In genomic region chr2:101337877-101338276, GRCh38 we compare ENCODE assay signal across 27 cellular contexts. TPM values are rescaled to one million over a fixed set of nuclear protein-coding genes. Genes with fewer than 3 reads are reported as not detected.
DNase-seq lines count a peak whose midpoint lies in the region; ATAC-seq, FAIRE-seq and TF ChIP-seq lines count a peak whose summit lies in the region.
"Had no signal": no experiment of that assay in that cellular context is flagged by ENCODE, and none has a peak within 500 bp of the region (broad histone marks: within the 10 kb centered on the region; RNA-seq: fewer than 3 reads in every experiment).

No MANE protein-coding gene starts in this region.

- H3K27me3 ChIP-seq in Caco-2 (replicated peaks; ENCODE audit: control insufficient read depth, insufficient read depth, low read length) (no peaks in the 10 kb centered on the region), PC-9 (ENCODE audit: insufficient read depth, low read depth) (no peaks in the 10 kb centered on the region), endothelial cell of umbilical vein (ENCODE audit: control insufficient read depth in 2 of 2, insufficient read depth in 2 of 2, low read length in 2 of 2) (no peaks in the 10 kb centered on the region), mesenchymal stem cell (ENCODE audit: control insufficient read depth in 1 of 2, insufficient read depth in 1 of 2, low read length in 2 of 2) (no peaks in the 10 kb centered on the region)
- H3K27me3 ChIP-seq: brain microvascular endothelial cell, gastrocnemius medialis, thyroid gland had no signal

- no peak overlapping the region for H2BK15ac ChIP-seq in mesenchymal stem cell (ENCODE audit: low read depth, poor library complexity, severe bottlenecking)

- peaks cover 49% of the 10 kb centered on the region for H3K4me1 Mint-ChIP-seq in Caco-2 (ENCODE audit: low read depth, unreplicated experiment)
- H3K4me1 Mint-ChIP-seq in activated CD4-positive, alpha-beta T cell treated with anti-CD3 and anti-CD28 coated beads for 36 hours: peaks cover 31% of the 10 kb centered on the region
- peaks cover 24% of the 10 kb centered on the region for H3K4me1 Mint-ChIP-seq in activated T-cell treated with anti-CD3 and anti-CD28 coated beads, Interleukin-2, amount 50 U/mL, for 72 hours (ENCODE audit: low read depth)

- peak overlapping the region; percentile 59 for H3K4me2 ChIP-seq in PC-9
- H3K4me2 ChIP-seq in endothelial cell of umbilical vein (ENCODE audit: insufficient read depth, low read length): peak overlapping the region; percentile 67
- no peak overlapping the region for H3K4me2 ChIP-seq in mesenchymal stem cell (ENCODE audit: low read length, poor library complexity, severe bottlenecking)

- no peak overlapping the region for H3K4ac ChIP-seq in mesenchymal stem cell (ENCODE audit: low read depth in 1 of 2, low read length in 2 of 2)

- no peak overlapping the region for H3K18ac ChIP-seq in mesenchymal stem cell (ENCODE audit: low read depth in 1 of 2, low read length in 2 of 2)

- H3K79me2 ChIP-seq in PC-9 (ENCODE audit: low read depth) (no peaks in the 10 kb centered on the region), endothelial cell of umbilical vein (ENCODE audit: control insufficient read depth, insufficient read depth, low read length) (no peaks in the 10 kb centered on the region)

- POLR2A ChIA-PET in Caco-2 (lab: Charles Lee) (interaction anchor here (1.3 kb wide), 1 partner anchor 50 kb away, joined by 7 read pairs; no protein-coding TSS in a partner anchor), PC-9 (lab: Charles Lee; ENCODE audit: unreplicated experiment) (interaction anchor here (0.6 kb wide), 1 partner anchor 49 kb away, joined by 5 read pairs; the partner anchor contains the start of gene CREG2), endothelial cell of umbilical vein (lab: Charles Lee) (no interaction called here)
- POLR2A ChIA-PET in activated CD4-positive, alpha-beta T cell treated with anti-CD3 and anti-CD28 coated beads for 36 hours (lab: Charles Lee): no interaction called here

- peak overlapping the region; percentile 11; the same call in 1 of the 2 replicates for H2AFZ ChIP-seq in PC-9
- H2AFZ ChIP-seq in endothelial cell of umbilical vein (ENCODE audit: low read depth, low read length): peak overlapping the region; percentile 65
- H2AFZ ChIP-seq in mesenchymal stem cell (ENCODE audit: low read depth, low read length): no peak overlapping the region

- no peak for ATAC-seq in activated CD4-positive, alpha-beta T cell treated with anti-CD3 and anti-CD28 coated beads for 36 hours
- no peak for ATAC-seq in activated T-cell treated with anti-CD3 and anti-CD28 coated beads, Interleukin-2, amount 50 U/mL, for 72 hours (replicated peaks in 1 of 2)
- ATAC-seq: gastrocnemius medialis; HepG2; Right ventricle myocardium inferior; stimulated activated naive CD8-positive, alpha-beta T cell treated with anti-CD3 and anti-CD28 coated beads, Interleukin-15, Interleukin-2, amounts not matched to agents 100 U/mL and 50 U/mL, for 24 hours; T-cell had no signal

- H3K36me3 ChIP-seq in Caco-2 (ENCODE audit: control insufficient read depth, insufficient read depth, low read length): no peaks in the 10 kb centered on the region
- H3K36me3 ChIP-seq in PC-9 (ENCODE audit: low read depth): no peaks in the 10 kb centered on the region
- H3K36me3 ChIP-seq in endothelial cell of umbilical vein (ENCODE audit: control insufficient read depth in 2 of 2, extremely low read depth in 1 of 2, insufficient read depth in 2 of 2, low read length in 2 of 2): no peaks in the 10 kb centered on the region
- no peaks in the 10 kb centered on the region for H3K36me3 ChIP-seq in mesenchymal stem cell (ENCODE audit: control insufficient read depth in 1 of 2, insufficient read depth in 2 of 2, low read depth in 1 of 2, low read length in 2 of 2)
- H3K36me3 ChIP-seq: brain microvascular endothelial cell, gastrocnemius medialis, thyroid gland had no signal

- dilution Hi-C loops in endothelial cell of umbilical vein (cut with MboI; ENCODE audit: extremely low pct_ligation_motif_present, low sequenced_read_pairs): no loop called here

- H3K9me2 ChIP-seq in PC-9 (ENCODE audit: insufficient read depth): no peaks in the 10 kb centered on the region

- no peaks in the 10 kb centered on the region for H3K79me1 ChIP-seq in mesenchymal stem cell (replicated peaks; ENCODE audit: low read length, poor library complexity, severe bottlenecking)

- H4K8ac ChIP-seq in mesenchymal stem cell (ENCODE audit: low read length): no peak overlapping the region

- no peak overlapping the region for H2BK120ac ChIP-seq in mesenchymal stem cell (ENCODE audit: low read depth, low read length)

- FAIRE-seq in endothelial cell of umbilical vein (lab: Jason Lieb, UNC): peak; percentile 74
- FAIRE-seq: HepG2 had no signal

- H3K27me3 Mint-ChIP-seq in Caco-2 (ENCODE audit: insufficient read depth, unreplicated experiment): no peaks in the 10 kb centered on the region
- H3K27me3 Mint-ChIP-seq in activated CD4-positive, alpha-beta T cell treated with anti-CD3 and anti-CD28 coated beads for 36 hours: no peaks in the 10 kb centered on the region
- H3K27me3 Mint-ChIP-seq in activated T-cell treated with anti-CD3 and anti-CD28 coated beads, Interleukin-2, amount 50 U/mL, for 72 hours (ENCODE audit: low read depth): no peaks in the 10 kb centered on the region
- H3K27me3 Mint-ChIP-seq: activated CD4-positive, alpha-beta T cell treated with anti-CD3 and anti-CD28 coated beads, Interleukin-2, amount 10 ng/mL, durations not matched to agents 7 days and 5 days; activated naive CD8-positive, alpha-beta T cell treated with anti-CD3 and anti-CD28 coated beads, Interleukin-2, amount 10 ng/mL, durations not matched to agents 7 days and 5 days; CD8-positive, alpha-beta memory T cell; progenitor cell of endocrine pancreas; T-cell had no signal

- no peaks in the 10 kb centered on the region for H3K9me1 ChIP-seq in endothelial cell of umbilical vein (replicated peaks; ENCODE audit: control insufficient read depth, extremely low read depth, insufficient read depth, low read length)

- no peaks in the 10 kb centered on the region for H3K9me3 ChIP-seq in Caco-2
- H3K9me3 ChIP-seq in PC-9 (ENCODE audit: insufficient read depth, low read depth): no peaks in the 10 kb centered on the region
- H3K9me3 ChIP-seq in endothelial cell of umbilical vein (replicated peaks; ENCODE audit: control insufficient read depth, insufficient read depth, low read length): no peaks in the 10 kb centered on the region
- H3K9me3 ChIP-seq in mesenchymal stem cell (ENCODE audit: control insufficient read depth, low read length): no peaks in the 10 kb centered on the region
- H3K9me3 ChIP-seq: gastrocnemius medialis, thyroid gland had no signal

- BruUV-seq in Caco-2 (replicated peaks; lab: Mats Ljungman, UMichigan) (no TSS peak), PC-9 (replicated peaks; lab: Mats Ljungman, UMichigan) (no TSS peak), endothelial cell of umbilical vein (replicated peaks; lab: Mats Ljungman, UMichigan) (no TSS peak)

- peaks cover 10% of the 10 kb centered on the region for H3K9me3 Mint-ChIP-seq in Caco-2 (ENCODE audit: unreplicated experiment)
- H3K9me3 Mint-ChIP-seq in activated CD4-positive, alpha-beta T cell treated with anti-CD3 and anti-CD28 coated beads for 36 hours (ENCODE audit: low read depth): no peaks in the 10 kb centered on the region
- no peaks in the 10 kb centered on the region for H3K9me3 Mint-ChIP-seq in activated T-cell treated with anti-CD3 and anti-CD28 coated beads, Interleukin-2, amount 50 U/mL, for 72 hours
- H3K9me3 Mint-ChIP-seq: activated CD4-positive, alpha-beta T cell treated with anti-CD3 and anti-CD28 coated beads, Interleukin-2, amount 10 ng/mL, durations not matched to agents 7 days and 5 days; activated naive CD8-positive, alpha-beta T cell treated with anti-CD3 and anti-CD28 coated beads, Interleukin-2, amount 10 ng/mL, durations not matched to agents 7 days and 5 days; CD8-positive, alpha-beta memory T cell; T-cell had no signal

- H3K4me3 Mint-ChIP-seq in Caco-2 (ENCODE audit: unreplicated experiment): no peak overlapping the region
- H3K4me3 Mint-ChIP-seq in activated CD4-positive, alpha-beta T cell treated with anti-CD3 and anti-CD28 coated beads for 36 hours: no peak overlapping the region
- H3K4me3 Mint-ChIP-seq in activated T-cell treated with anti-CD3 and anti-CD28 coated beads, Interleukin-2, amount 50 U/mL, for 72 hours: no peak overlapping the region
- H3K4me3 Mint-ChIP-seq: activated CD4-positive, alpha-beta T cell treated with anti-CD3 and anti-CD28 coated beads, Interleukin-2, amount 10 ng/mL, durations not matched to agents 7 days and 5 days; activated naive CD8-positive, alpha-beta T cell treated with anti-CD3 and anti-CD28 coated beads, Interleukin-2, amount 10 ng/mL, durations not matched to agents 7 days and 5 days; CD8-positive, alpha-beta memory T cell; T-cell had no signal

- intact Hi-C loops in Caco-2 (cut with micrococcal nuclease; ENCODE audit: unreplicated experiment): no loop called here
- intact Hi-C loops in PC-9 (cut with micrococcal nuclease; ENCODE audit: unreplicated experiment): loop anchor here (5.0 kb wide), 1 partner anchor 359 kb away; the partner anchor contains the start of gene MAP4K4
- intact Hi-C loops in endothelial cell of umbilical vein (cut with micrococcal nuclease): no loop called here
- intact Hi-C loops in activated CD4-positive, alpha-beta T cell treated with anti-CD3 and anti-CD28 coated beads for 36 hours (cut with DNase I, micrococcal nuclease): no loop called here

- no CpG with 5 or more reads among the region's 2 CpGs for WGBS in mesenchymal stem cell

- H3K9ac ChIP-seq in endothelial cell of umbilical vein (replicated peaks; ENCODE audit: extremely low read depth, insufficient read depth, low read length) (peak overlapping the region; percentile 48), mesenchymal stem cell (ENCODE audit: low read length) (no peak overlapping the region)

- no peak overlapping the region for H3K23ac ChIP-seq in mesenchymal stem cell (ENCODE audit: low read length in 2 of 2)

- no peak overlapping the region for H2BK12ac ChIP-seq in mesenchymal stem cell (ENCODE audit: low read length in 2 of 2)

- H4K20me1 ChIP-seq in PC-9 (ENCODE audit: insufficient read depth) (no peaks in the 10 kb centered on the region), endothelial cell of umbilical vein (replicated peaks; ENCODE audit: control insufficient read depth, extremely low read depth, insufficient read depth, low read length) (no peaks in the 10 kb centered on the region)

- TF ChIP-seq POLR2A in endothelial cell of umbilical vein (IDR thresholded peaks at IDR 0.05; ENCODE audit: low read depth, low read length): no peak

- H2BK5ac ChIP-seq in mesenchymal stem cell (ENCODE audit: low read depth, low read length, poor library complexity, severe bottlenecking): no peak overlapping the region

- H2AK5ac ChIP-seq in mesenchymal stem cell (ENCODE audit: low read length, severe bottlenecking): no peak overlapping the region

- H3K27ac ChIP-seq in PC-9 (peak overlapping the region; percentile 66), endothelial cell of umbilical vein (ENCODE audit: insufficient read depth, low read depth, low read length) (peak overlapping the region; percentile 57), mesenchymal stem cell (ENCODE audit: low read length, poor library complexity, severe bottlenecking) (no peak overlapping the region)
- H3K27ac ChIP-seq: brain microvascular endothelial cell, gastrocnemius medialis, skin epidermis, thyroid gland had no signal

- H3K27ac Mint-ChIP-seq in Caco-2 (ENCODE audit: unreplicated experiment): peak overlapping the region; percentile 78
- no peak overlapping the region for H3K27ac Mint-ChIP-seq in activated CD4-positive, alpha-beta T cell treated with anti-CD3 and anti-CD28 coated beads for 36 hours
- no peak overlapping the region for H3K27ac Mint-ChIP-seq in activated T-cell treated with anti-CD3 and anti-CD28 coated beads, Interleukin-2, amount 50 U/mL, for 72 hours
- H3K27ac Mint-ChIP-seq: activated CD4-positive, alpha-beta T cell treated with anti-CD3 and anti-CD28 coated beads, Interleukin-2, amount 10 ng/mL, durations not matched to agents 7 days and 5 days; activated naive CD8-positive, alpha-beta T cell treated with anti-CD3 and anti-CD28 coated beads, Interleukin-2, amount 10 ng/mL, durations not matched to agents 7 days and 5 days; progenitor cell of endocrine pancreas; T-cell had no signal

- no peak overlapping the region for H3K14ac ChIP-seq in mesenchymal stem cell (ENCODE audit: low read length in 2 of 2)

- DNase-seq in Caco-2: no peak
- DNase-seq in PC-9: peak in 1 of 2 experiments; percentile 60
- DNase-seq in endothelial cell of umbilical vein (ENCODE audit: low read depth, low spot score): peak; percentile 57
- peak; percentile 15 for DNase-seq in mesenchymal stem cell
- no peak for DNase-seq in activated CD4-positive, alpha-beta T cell treated with anti-CD3 and anti-CD28 coated beads for 36 hours
- no peak for DNase-seq in NAMALWA (ENCODE audit: low spot score)
- DNase-seq in activated T-cell treated with anti-CD3 and anti-CD28 coated beads, Interleukin-2, amount 50 U/mL, for 72 hours: no peak
- DNase-seq in globus pallidus (ENCODE audit: low spot score): no peak
- DNase-seq: activated CD4-positive, alpha-beta T cell treated with anti-CD3 and anti-CD28 coated beads, Interleukin-2, amount 10 ng/mL, durations not matched to agents 7 days and 5 days; activated CD8-positive, alpha-beta memory T cell treated with anti-CD3 and anti-CD28 coated beads, Interleukin-2, amount 50 U/mL, for 4 hours; activated naive CD8-positive, alpha-beta T cell treated with anti-CD3 and anti-CD28 coated beads, Interleukin-2, amount 10 ng/mL, durations not matched to agents 7 days and 5 days; brain microvascular endothelial cell; CD8-positive, alpha-beta memory T cell; DND-41; gastrocnemius medialis; NCI-H1417 treated with DMSO at 0.1 percent for 48 hours; NCI-H2171; NCI-H69; stimulated activated CD4-positive, alpha-beta T cell treated with anti-CD3 and anti-CD28 coated beads, Interleukin-2, amount 100 ng/mL, for 48 hours; stimulated activated naive CD8-positive, alpha-beta T cell treated with anti-CD3 and anti-CD28 coated beads, Interleukin-15, Interleukin-2, amounts not matched to agents 100 U/mL and 50 U/mL, for 24 hours; T-cell; thyroid gland had no signal

- peaks cover 9% of the 10 kb centered on the region for H3K36me3 Mint-ChIP-seq in Caco-2 (ENCODE audit: insufficient read depth, unreplicated experiment)
- no peaks in the 10 kb centered on the region for H3K36me3 Mint-ChIP-seq in activated CD4-positive, alpha-beta T cell treated with anti-CD3 and anti-CD28 coated beads for 36 hours (ENCODE audit: low read depth)
- H3K36me3 Mint-ChIP-seq in activated T-cell treated with anti-CD3 and anti-CD28 coated beads, Interleukin-2, amount 50 U/mL, for 72 hours (ENCODE audit: insufficient read depth in 2 of 2): no peaks in the 10 kb centered on the region
- H3K36me3 Mint-ChIP-seq: activated naive CD8-positive, alpha-beta T cell treated with anti-CD3 and anti-CD28 coated beads, Interleukin-2, amount 10 ng/mL, durations not matched to agents 7 days and 5 days; CD8-positive, alpha-beta memory T cell; T-cell had no signal

- H3F3A ChIP-seq in PC-9 (ENCODE audit: insufficient read depth, low read depth): peaks cover 28% of the 10 kb centered on the region

- H3K4me3 ChIP-seq in Caco-2 (ENCODE audit: low read depth, low read length) (no peak overlapping the region), PC-9 (peak overlapping the region; percentile 6; the same call in 1 of the 2 replicates), endothelial cell of umbilical vein (replicated peaks in 1 of 3; ENCODE audit: insufficient read depth in 1 of 3, low read depth in 1 of 3, low read length in 3 of 3) (peak overlapping the region in 1 of 3 experiments; percentile 22), mesenchymal stem cell (ENCODE audit: insufficient read depth in 1 of 2, low read depth in 1 of 2, low read length in 2 of 2) (no peak overlapping the region)
- H3K4me3 ChIP-seq: gastrocnemius medialis, skin epidermis, thyroid gland had no signal

- CTCF ChIA-PET in Caco-2 (lab: Charles Lee) (no interaction called here), PC-9 (lab: Charles Lee) (interaction anchor here (0.5 to 1.1 kb wide), 2 partner anchors 12 to 359 kb away, joined by 3 read pairs; no protein-coding TSS in a partner anchor), endothelial cell of umbilical vein (lab: Charles Lee) (interaction anchor here (0.8 to 1.1 kb wide), 5 partner anchors 9 to 546 kb away, joined by 3 to 4 read pairs (median 3); no protein-coding TSS in a partner anchor)
- CTCF ChIA-PET in activated CD4-positive, alpha-beta T cell treated with anti-CD3 and anti-CD28 coated beads for 36 hours (lab: Charles Lee): interaction anchor here (1.2 kb wide), 1 partner anchor 11 kb away, joined by 3 read pairs; no protein-coding TSS in a partner anchor

- TF ChIP-seq CTCF in Caco-2 (IDR thresholded peaks at IDR 0.05; ENCODE audit: insufficient read depth in 1 of 2, low read depth in 1 of 2, low read length in 1 of 2, severe bottlenecking in 1 of 2, unreplicated experiment in 1 of 2) (no peak), PC-9 (conservative IDR thresholded peaks at IDR 0.05) (no peak), endothelial cell of umbilical vein (IDR thresholded peaks at IDR 0.05; ENCODE audit: extremely low read depth in 1 of 2, insufficient read depth in 1 of 2, low read depth in 1 of 2, low read length in 2 of 2) (no peak)

- H3K4me1 ChIP-seq in Caco-2 (peaks cover 55% of the 10 kb centered on the region), PC-9 (replicated peaks; ENCODE audit: insufficient read depth) (peaks cover 40% of the 10 kb centered on the region), endothelial cell of umbilical vein (ENCODE audit: control insufficient read depth, extremely low read depth, insufficient read depth, low read length) (peaks cover 9% of the 10 kb centered on the region), mesenchymal stem cell (ENCODE audit: control insufficient read depth, insufficient read depth, low read depth, low read length) (no peaks in the 10 kb centered on the region)
- H3K4me1 ChIP-seq: gastrocnemius medialis, thyroid gland had no signal

- H4K91ac ChIP-seq in mesenchymal stem cell (ENCODE audit: low read length): no peak overlapping the region

RNA-seq across cellular contexts. Expression of gene RNF149, which starts 29.4 kb away (rescaled TPM):
- 96.8 and 101 TPM in 2 replicates for total RNA-seq in Caco-2 (2022)
- total RNA-seq in PC-9 (2021): 58.6 and 71.6 TPM in 2 replicates
- total RNA-seq in endothelial cell of umbilical vein: 57.6 and 66.6 TPM in 2 replicates
- 28.1 and 31.3 TPM in 2 replicates for polyA plus RNA-seq in endothelial cell of umbilical vein
- 21.3 and 21.8 TPM in 2 replicates for polyA plus RNA-seq in endothelial cell of umbilical vein (2011; cell fraction: cytosol; rRNA removed)
- polyA plus RNA-seq in endothelial cell of umbilical vein (2011; cell fraction: nucleus; rRNA removed): 60.8 and 88.5 TPM in 2 replicates
- polyA plus RNA-seq in endothelial cell of umbilical vein (2012): 54.0 and 89.3 TPM in 2 replicates
- 36.7 and 51.1 TPM in 2 replicates for polyA minus RNA-seq in endothelial cell of umbilical vein
- 26.3 TPM for polyA minus RNA-seq in endothelial cell of umbilical vein (2011; cell fraction: cytosol; rRNA and poly(A)+ RNA removed)
- polyA minus RNA-seq in endothelial cell of umbilical vein (2011; cell fraction: nucleus; rRNA and poly(A)+ RNA removed): 62.8 and 73.1 TPM in 2 replicates
- 26.5 TPM for polyA plus RNA-seq in mesenchymal stem cell (2013, experiment 1 of 2)
- polyA plus RNA-seq in mesenchymal stem cell (2013, experiment 2 of 2): 28.5 TPM
- total RNA-seq in activated CD4-positive, alpha-beta T cell treated with anti-CD3 and anti-CD28 coated beads for 36 hours: 10 to 100 TPM; 23.4 to 29.5 TPM
- total RNA-seq in activated T-cell treated with anti-CD3 and anti-CD28 coated beads, Interleukin-2, amount 50 U/mL, for 72 hours: 10 to 100 TPM; 30.9 to 50.8 TPM

RNA-seq across cellular contexts. Expression of gene CREG2, which starts 49.4 kb away (rescaled TPM):
- total RNA-seq in Caco-2 (2022): 119 and 120 TPM in 2 replicates
- total RNA-seq in PC-9 (2021): 9.0 and 12.3 TPM in 2 replicates
- 0.88 and 2.0 TPM in 2 replicates for total RNA-seq in endothelial cell of umbilical vein
- polyA plus RNA-seq in endothelial cell of umbilical vein: 0.48 and 0.67 TPM in 2 replicates
- polyA plus RNA-seq in endothelial cell of umbilical vein (2011; cell fraction: cytosol; rRNA removed): 0.44 and 0.61 TPM in 2 replicates
- 0.18 and 0.21 TPM in 2 replicates for polyA plus RNA-seq in endothelial cell of umbilical vein (2011; cell fraction: nucleus; rRNA removed)
- 0.27 and 1.4 TPM in 2 replicates for polyA plus RNA-seq in endothelial cell of umbilical vein (2012)
- polyA minus RNA-seq in endothelial cell of umbilical vein: 0.87 TPM in 1 of 2 replicates, not detected in the other
- polyA minus RNA-seq in endothelial cell of umbilical vein (2011; cell fraction: cytosol; rRNA and poly(A)+ RNA removed): 43.4 TPM
- polyA minus RNA-seq in endothelial cell of umbilical vein (2011; cell fraction: nucleus; rRNA and poly(A)+ RNA removed): 0.38 TPM in 1 of 2 replicates, not detected in the other
- not detected for polyA plus RNA-seq in mesenchymal stem cell (2013, experiment 1 of 2)
- polyA plus RNA-seq in mesenchymal stem cell (2013, experiment 2 of 2): not detected
- total RNA-seq in activated CD4-positive, alpha-beta T cell treated with anti-CD3 and anti-CD28 coated beads for 36 hours: not detected
- total RNA-seq in activated T-cell treated with anti-CD3 and anti-CD28 coated beads, Interleukin-2, amount 50 U/mL, for 72 hours: not detected
- total RNA-seq: activated naive CD8-positive, alpha-beta T cell treated with anti-CD3 and anti-CD28 coated beads, Interleukin-2, amount 10 ng/mL, durations not matched to agents 7 days and 5 days; CD8-positive, alpha-beta memory T cell; gastrocnemius medialis; mononuclear cell; Right ventricle myocardium inferior; thyroid gland had no signal
- polyA plus RNA-seq: CD8-positive, alpha-beta memory T cell had no signal

Comparison
In these comparisons a context has a peak if more than half of its experiments do, and no peak if none do; other contexts are left out.
1. DNase-seq: peak in endothelial cell of umbilical vein (single experiment) and mesenchymal stem cell (single experiment); none in Caco-2 (0 of 2), activated CD4-positive, alpha-beta T cell treated with anti-CD3 and anti-CD28 coated beads for 36 hours (single experiment), NAMALWA (single experiment), activated T-cell treated with anti-CD3 and anti-CD28 coated beads, Interleukin-2, amount 50 U/mL, for 72 hours (0 of 2) and globus pallidus (single experiment).
2. POLR2A ChIA-PET loops: an anchor here in Caco-2 (1.3 kb wide) and PC-9 (0.6 kb wide); none called in endothelial cell of umbilical vein and activated CD4-positive, alpha-beta T cell treated with anti-CD3 and anti-CD28 coated beads for 36 hours.